Comparison of ENCODE assay signal across 8 cellular contexts in the genomic region with DNA sequence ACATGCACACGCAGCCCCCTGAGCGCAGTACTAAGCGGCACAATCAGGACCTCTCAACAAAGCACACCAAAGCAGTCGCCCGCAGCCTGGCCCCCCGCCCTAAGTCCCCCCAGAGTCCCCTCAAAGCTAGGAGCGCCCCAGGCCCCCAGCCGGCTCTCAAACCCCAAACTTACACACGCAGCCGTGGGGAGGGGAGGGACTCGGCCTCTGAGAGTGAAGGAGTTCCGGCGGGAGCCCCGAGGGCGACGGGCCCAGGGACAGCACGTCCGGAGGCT. TPM values are rescaled to one million over a fixed set of nuclear protein-coding genes. Genes with fewer than 3 reads are reported as not detected.
DNase-seq lines count a peak whose midpoint lies in the region; ATAC-seq and TF ChIP-seq lines count a peak whose summit lies in the region.

No MANE protein-coding gene starts in this region.

- no peaks in the 10 kb centered on the region for H3K9me3 ChIP-seq in PC-3 (ENCODE audit: low read length)

- H3K36me3 Mint-ChIP-seq in CD14-positive monocyte = peaks cover 6 to 12% of the 10 kb centered on the region in 2 donors
- H3K36me3 Mint-ChIP-seq in osteocyte (ENCODE audit: unreplicated experiment) = no peaks in the 10 kb centered on the region

- no peak for ATAC-seq in PC-3

- peak overlapping the region in 2 of 7 donors; percentile 72 to 75 for H3K27ac Mint-ChIP-seq in CD14-positive monocyte
- H3K27ac Mint-ChIP-seq in osteocyte (ENCODE audit: unreplicated experiment) = no peak overlapping the region

- no peaks in the 10 kb centered on the region for H3K27me3 ChIP-seq in PC-3 (ENCODE audit: low read length)

- H3K4me3 ChIP-seq in PC-3 (ENCODE audit: low read length) (peak overlapping the region; percentile 93), epithelial cell of proximal tubule (ENCODE audit: low read depth, low read length) (peak overlapping the region; percentile 49)

- CTCF ChIA-PET in PC-3 (lab: Charles Lee) = no interaction called here

- H3K4me2 ChIP-seq in PC-3 (ENCODE audit: low read length) = peak overlapping the region; percentile 92

- H3K4me1 ChIP-seq in PC-3 (ENCODE audit: insufficient read depth, low read length) = peaks cover 39% of the 10 kb centered on the region

- H3K4me3 Mint-ChIP-seq in CD14-positive monocyte (peak overlapping the region; percentile 85 to 97), osteocyte (ENCODE audit: unreplicated experiment) (peak overlapping the region; percentile 78)

- H4K20me1 ChIP-seq in PC-3 (ENCODE audit: low read length) = no peaks in the 10 kb centered on the region; the same call in 1 of the 2 replicates

- TF ChIP-seq CTCF in CD14-positive monocyte (IDR thresholded peaks at IDR 0.05) = no peak
- no peak for TF ChIP-seq CTCF in PC-3 (conservative IDR thresholded peaks at IDR 0.05; ENCODE audit: low read depth, low read length)
- TF ChIP-seq CTCF in epithelial cell of proximal tubule (conservative IDR thresholded peaks at IDR 0.05; ENCODE audit: low read depth, low read length) = no peak
- no peak for TF ChIP-seq CTCF in osteocyte (IDR thresholded peaks at IDR 0.05)

- H3K79me2 ChIP-seq in PC-3 (ENCODE audit: low read length) = peaks cover 91% of the 10 kb centered on the region

- POLR2A ChIA-PET in PC-3 (lab: Charles Lee; ENCODE audit: unreplicated experiment) = no interaction called here

- DNase-seq in CD14-positive monocyte (ENCODE audit: low spot score) = no peak
- DNase-seq in PC-3 = no peak
- DNase-seq in epithelial cell of proximal tubule (ENCODE audit: low read depth) = no peak
- no peak for DNase-seq in osteocyte (ENCODE audit: extremely low spot score, unreplicated experiment)
- no peak for DNase-seq in HT-29 (ENCODE audit: low spot score)
- no peak for DNase-seq in AG08396 (ENCODE audit: low spot score)
- no peak for DNase-seq in NCI-H226
- DNase-seq in NCI-H748 treated with DMSO at 0.1 percent for 48 hours (lab: John Stamatoyannopoulos, UW) = no peak

- H3K36me3 ChIP-seq in PC-3 (ENCODE audit: low read depth, low read length) = no peaks in the 10 kb centered on the region

- H2AFZ ChIP-seq in PC-3 (ENCODE audit: low read length) = 0 out of 2 replicates have a peak overlapping the region, but pooled peaks have one; percentile 34

- no TSS peak for BruUV-seq in PC-3 (replicated peaks; lab: Mats Ljungman, UMichigan)

- peaks cover 0 to 52% (median 11%) of the 10 kb centered on the region in 7 donors for H3K9me3 Mint-ChIP-seq in CD14-positive monocyte
- no peaks in the 10 kb centered on the region for H3K9me3 Mint-ChIP-seq in osteocyte (ENCODE audit: unreplicated experiment)

- H3K9me2 ChIP-seq in PC-3 (replicated peaks; ENCODE audit: low read length) = no peaks in the 10 kb centered on the region

- peak overlapping the region; percentile 74 for H3K9ac ChIP-seq in PC-3 (ENCODE audit: low read length)

- peaks cover 6% of the 10 kb centered on the region for H3F3A ChIP-seq in PC-3 (ENCODE audit: low read length, unreplicated experiment)

- H3K4me1 Mint-ChIP-seq in CD14-positive monocyte (peaks cover 58% of the 10 kb centered on the region), osteocyte (ENCODE audit: unreplicated experiment) (peaks cover 44% of the 10 kb centered on the region)

- H3K27me3 Mint-ChIP-seq in CD14-positive monocyte (ENCODE audit: low read depth in 3 of 3) (peaks cover 89 to 100% (median 96%) of the 10 kb centered on the region in 3 donors), osteocyte (ENCODE audit: unreplicated experiment) (peaks cover 41% of the 10 kb centered on the region)

- intact Hi-C loops in CD14-positive monocyte (cut with micrococcal nuclease) (loop anchor here in 1 of 2 donors (10.0 kb wide), 1 partner anchor 413 kb away; no protein-coding TSS in a partner anchor), PC-3 (cut with micrococcal nuclease) (no loop called here)

- no peak overlapping the region for H3K27ac ChIP-seq in PC-3 (ENCODE audit: low read length)

RNA-seq across cellular contexts. Expression of gene GATA2, which starts 5.5 kb away (rescaled TPM):
- under 1 TPM in 1 of 2 donors, not detected in 1; 0.07 TPM for polyA plus RNA-seq in CD14-positive monocyte
- 26.8 and 32.4 TPM in 2 replicates for total RNA-seq in PC-3 (2014; rRNA removed)
- total RNA-seq in epithelial cell of proximal tubule = 1.4 and 4.0 TPM in 2 replicates
- 0.67 and 0.91 TPM in 2 replicates for total RNA-seq in osteocyte
- total RNA-seq in HT-29 (2014; rRNA removed; shearing (Covaris generic)) = 114 and 123 TPM in 2 replicates

RNA-seq across cellular contexts. Expression of gene DNAJB8, which starts 20.8 kb away (rescaled TPM):
- polyA plus RNA-seq in CD14-positive monocyte = not detected
- total RNA-seq in PC-3 (2014; rRNA removed) (not detected in 2 replicates), epithelial cell of proximal tubule (not detected in 2 replicates), osteocyte (not detected in 2 replicates)
- not detected in 2 replicates for total RNA-seq in HT-29 (2014; rRNA removed; shearing (Covaris generic))
